In genomic region chr7:90597527-90597871, GRCh38 we compare ENCODE assay signal across 8 cellular contexts. TPM values are rescaled to one million over a fixed set of nuclear protein-coding genes. Genes with fewer than 3 reads are reported as not detected.
DNase-seq lines count a peak whose midpoint lies in the region; ATAC-seq and TF ChIP-seq lines count a peak whose summit lies in the region.

No MANE protein-coding gene starts in this region.

- H3K9ac ChIP-seq in ES-I3 (ENCODE audit: low read depth, low read length) (peak overlapping the region; percentile 69), SK-N-MC (ENCODE audit: insufficient read length) (peak overlapping the region; percentile 95)

- H3K27ac Mint-ChIP-seq in activated CD4-positive, alpha-beta memory T cell treated with anti-CD3 and anti-CD28 coated beads for 36 hours: no peak overlapping the region

- POLR2A ChIA-PET in activated CD4-positive, alpha-beta memory T cell treated with anti-CD3 and anti-CD28 coated beads for 36 hours (lab: Charles Lee): no interaction called here

- intact Hi-C loops in activated CD4-positive, alpha-beta memory T cell treated with anti-CD3 and anti-CD28 coated beads for 36 hours (cut with micrococcal nuclease): no loop called here

- H3K4me3 Mint-ChIP-seq in activated CD4-positive, alpha-beta memory T cell treated with anti-CD3 and anti-CD28 coated beads for 36 hours: no peak overlapping the region

- ATAC-seq in GM19455 (IDR thresholded peaks at IDR 0.05; ENCODE audit: unreplicated experiment): no peak

- DNase-seq in SK-N-MC (ENCODE audit: low read depth, low spot score) (no peak), fibroblast of the aortic adventitia (ENCODE audit: low read depth) (peak; percentile 51), retinal pigment epithelial cell (ENCODE audit: low read depth) (no peak), islet precursor cell (no peak)
- no peak for DNase-seq in stimulated activated CD4-positive, alpha-beta T cell treated with anti-CD3 and anti-CD28 coated beads, Interleukin-4, amount 100 ng/mL, for 4 hours
- no peak for DNase-seq in activated CD4-positive, alpha-beta memory T cell treated with anti-CD3 and anti-CD28 coated beads for 36 hours

- CTCF ChIA-PET in activated CD4-positive, alpha-beta memory T cell treated with anti-CD3 and anti-CD28 coated beads for 36 hours (lab: Charles Lee): no interaction called here

- no peak for TF ChIP-seq CTCF in fibroblast of the aortic adventitia (IDR thresholded peaks at IDR 0.05; ENCODE audit: insufficient read depth, low read length)
- TF ChIP-seq CTCF in retinal pigment epithelial cell (conservative IDR thresholded peaks at IDR 0.05; ENCODE audit: low read depth, low read length): no peak

- H3K4me3 ChIP-seq in SK-N-MC (peak overlapping the region; percentile 95), fibroblast of the aortic adventitia (ENCODE audit: low read depth, low read length) (peak overlapping the region; percentile 84), retinal pigment epithelial cell (ENCODE audit: low read length) (peak overlapping the region; percentile 65)

- peak overlapping the region; percentile 84 for H3K27ac ChIP-seq in SK-N-MC

- H3K4me1 ChIP-seq in ES-I3 (ENCODE audit: insufficient read depth, low read length): no peaks in the 10 kb centered on the region; the same call in none of the 2 replicates

- no peaks in the 10 kb centered on the region for H3K36me3 Mint-ChIP-seq in activated CD4-positive, alpha-beta memory T cell treated with anti-CD3 and anti-CD28 coated beads for 36 hours

- no peaks in the 10 kb centered on the region for H3K9me3 Mint-ChIP-seq in activated CD4-positive, alpha-beta memory T cell treated with anti-CD3 and anti-CD28 coated beads for 36 hours

- H3K9me3 ChIP-seq in ES-I3 (ENCODE audit: control insufficient read depth, insufficient read depth, low read length) (peaks cover 2% of the 10 kb centered on the region; the same call in 1 of the 2 replicates), SK-N-MC (ENCODE audit: low read depth, low read length) (no peaks in the 10 kb centered on the region)

- H3K36me3 ChIP-seq in ES-I3 (ENCODE audit: insufficient read depth, low read length) (no peaks in the 10 kb centered on the region), SK-N-MC (ENCODE audit: insufficient read depth, low read length) (no peaks in the 10 kb centered on the region)

- peaks cover 51% of the 10 kb centered on the region for H3K27me3 Mint-ChIP-seq in activated CD4-positive, alpha-beta memory T cell treated with anti-CD3 and anti-CD28 coated beads for 36 hours

- H3K4me1 Mint-ChIP-seq in activated CD4-positive, alpha-beta memory T cell treated with anti-CD3 and anti-CD28 coated beads for 36 hours (ENCODE audit: low read depth): peaks cover 15% of the 10 kb centered on the region

RNA-seq across cellular contexts. Expression of gene CDK14, which starts 1.4 kb away (rescaled TPM):
- total RNA-seq in fibroblast of the aortic adventitia (ENCODE audit: low replicate concordance): 26.7 and 44.8 TPM in 2 replicates
- not detected for total RNA-seq in activated CD4-positive, alpha-beta memory T cell treated with anti-CD3 and anti-CD28 coated beads for 36 hours

Comparison
In these comparisons a context has a peak if more than half of its experiments do, and no peak if none do; other contexts are left out.
1. RNA of gene CDK14, which starts 1.4 kb away (total RNA-seq): 26.7 to 44.8 TPM in fibroblast of the aortic adventitia; not detected in activated CD4-positive, alpha-beta memory T cell treated with anti-CD3 and anti-CD28 coated beads for 36 hours; every median in the first group is over 10 times any median in the second.
2. Peak in every context shown above with its lines, with median percentiles within 50 percentile points of each other: H3K4me3 ChIP-seq.